In the genomic region with DNA sequence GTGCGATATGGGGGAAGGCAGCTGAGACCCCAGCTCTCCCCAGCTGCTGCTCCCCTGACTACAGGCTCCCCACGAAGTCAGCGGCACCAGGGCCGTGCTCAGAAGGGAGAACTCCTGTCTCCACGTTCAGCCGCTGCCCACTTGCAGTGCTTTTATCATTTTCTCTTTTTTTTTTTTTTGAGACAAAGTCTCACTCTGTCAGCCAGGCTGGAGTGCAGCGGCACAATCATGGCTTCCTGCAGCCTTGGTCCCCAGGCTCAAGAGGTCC, we compare ENCODE assay signal across 16 cellular contexts. TPM values are rescaled to one million over a fixed set of nuclear protein-coding genes. Genes with fewer than 3 reads are reported as not detected.
"Had no signal": no experiment of that assay in that cellular context is flagged by ENCODE, and none has a peak within 500 bp of the region (broad histone marks: within the 10 kb centered on the region; RNA-seq: fewer than 3 reads in every experiment).

No MANE protein-coding gene starts in this region.

- H3K4me1 ChIP-seq: foreskin keratinocyte had no signal

- DNase-seq: activated CD4-positive, alpha-beta T cell treated with anti-CD3 and anti-CD28 coated beads, Interleukin-2, amount 50 U/mL, for 1 hour; activated CD8-positive, alpha-beta memory T cell treated with anti-CD3 and anti-CD28 coated beads for 24 hours; activated naive CD4-positive, alpha-beta T cell treated with anti-CD3 and anti-CD28 coated beads, Interleukin-2, amount 50 U/mL, for 16 hours; activated T-cell treated with anti-CD3 and anti-CD28 coated beads for 4 hours; central memory CD4-positive, alpha-beta T cell; effector CD8-positive, alpha-beta T cell; foreskin keratinocyte; immature natural killer cell; stimulated activated CD4-positive, alpha-beta T cell treated with anti-CD3 and anti-CD28 coated beads, Interleukin-4, amount 100 ng/mL, for 24 hours; stimulated activated naive CD4-positive, alpha-beta T cell had no signal

- H3K27me3 ChIP-seq: upper lobe of left lung had no signal

- H3K4me3 ChIP-seq: coronary artery, lung, SK-N-MC, suprapubic skin, upper lobe of left lung had no signal

- ATAC-seq: activated CD4-positive, CD25-positive, alpha-beta regulatory T cell treated with anti-CD3 and anti-CD28 coated beads, Interleukin-2, amount 50 U/mL, for 24 hours; foreskin keratinocyte had no signal

- H3K9me3 ChIP-seq: suprapubic skin, upper lobe of left lung had no signal

- H3K36me3 ChIP-seq: suprapubic skin had no signal

- H3K27ac ChIP-seq: coronary artery, foreskin keratinocyte, SK-N-MC, suprapubic skin, upper lobe of left lung had no signal

RNA-seq across cellular contexts. Expression of gene FTCD, which starts 0.9 kb away (rescaled TPM):
- total RNA-seq: foreskin keratinocyte, suprapubic skin had no signal
- polyA plus RNA-seq: foreskin keratinocyte, immature natural killer cell had no signal
